In genomic region chr13:113604186-113604585, GRCh38 we compare ENCODE assay signal across 1 cellular context.
TF ChIP-seq lines count a peak whose summit lies in the region.

No MANE protein-coding gene starts in this region.

TF ChIP-seq in WTC11, 78 proteins besides CTCF, POLR2A, EP300 and RAD21 (continued from another document):
- TF ChIP-seq FOXK1 (CRISPR knock-in tag; IDR thresholded peaks at IDR 0.05), result no peak
- TF ChIP-seq ZBTB43 (CRISPR knock-in tag; IDR thresholded peaks at IDR 0.05), result no peak
- no peak for TF ChIP-seq IRF2 (CRISPR knock-in tag; IDR thresholded peaks at IDR 0.05; ENCODE audit: borderline replicate concordance, low read depth)
- TF ChIP-seq NFE2L1 (CRISPR knock-in tag; IDR thresholded peaks at IDR 0.05), result no peak
- TF ChIP-seq ZNF512 (CRISPR knock-in tag; IDR thresholded peaks at IDR 0.05; ENCODE audit: borderline replicate concordance), result no peak
- TF ChIP-seq ZNF532 (CRISPR knock-in tag; IDR thresholded peaks at IDR 0.05; ENCODE audit: borderline replicate concordance), result no peak
TF ChIP-seq in WTC11: peak in this region for 0.
